In the genomic region with DNA sequence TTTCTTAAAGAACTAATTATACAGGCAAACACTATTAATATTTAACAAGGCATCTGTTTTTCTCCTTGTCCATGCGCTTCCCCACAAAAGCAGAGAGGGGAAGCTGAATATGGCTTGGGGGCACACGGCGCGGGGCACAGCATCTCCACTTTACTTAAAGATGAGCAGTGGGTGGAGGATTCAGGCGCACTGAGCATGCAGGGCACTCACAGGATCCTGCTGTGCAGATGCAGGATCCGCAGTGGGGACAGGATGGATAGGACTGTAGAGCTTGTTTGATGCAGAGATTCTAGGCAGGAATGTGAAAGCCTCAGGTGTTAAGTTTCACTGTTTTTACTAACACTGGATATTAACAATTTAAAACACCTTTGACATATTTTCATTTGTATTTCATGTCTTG, we compare ENCODE assay signal across 1 cellular context.
TF ChIP-seq lines count a peak whose summit lies in the region.

No MANE protein-coding gene starts in this region.

TF ChIP-seq in WTC11, 78 proteins besides CTCF, POLR2A, EP300 and RAD21 (continued from another document):
- TF ChIP-seq, protein P1, sequence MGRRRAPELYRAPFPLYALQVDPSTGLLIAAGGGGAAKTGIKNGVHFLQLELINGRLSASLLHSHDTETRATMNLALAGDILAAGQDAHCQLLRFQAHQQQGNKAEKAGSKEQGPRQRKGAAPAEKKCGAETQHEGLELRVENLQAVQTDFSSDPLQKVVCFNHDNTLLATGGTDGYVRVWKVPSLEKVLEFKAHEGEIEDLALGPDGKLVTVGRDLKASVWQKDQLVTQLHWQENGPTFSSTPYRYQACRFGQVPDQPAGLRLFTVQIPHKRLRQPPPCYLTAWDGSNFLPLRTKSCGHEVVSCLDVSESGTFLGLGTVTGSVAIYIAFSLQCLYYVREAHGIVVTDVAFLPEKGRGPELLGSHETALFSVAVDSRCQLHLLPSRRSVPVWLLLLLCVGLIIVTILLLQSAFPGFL (CRISPR knock-in tag; IDR thresholded peaks at IDR 0.05; ENCODE audit: borderline replicate concordance) = no peak
- no peak for TF ChIP-seq RORB (CRISPR knock-in tag; IDR thresholded peaks at IDR 0.05)
- no peak for TF ChIP-seq ELF4 (CRISPR knock-in tag; IDR thresholded peaks at IDR 0.05; ENCODE audit: low read depth)
- TF ChIP-seq NFE2L1 (CRISPR knock-in tag; IDR thresholded peaks at IDR 0.05) = no peak
- TF ChIP-seq, protein P2, sequence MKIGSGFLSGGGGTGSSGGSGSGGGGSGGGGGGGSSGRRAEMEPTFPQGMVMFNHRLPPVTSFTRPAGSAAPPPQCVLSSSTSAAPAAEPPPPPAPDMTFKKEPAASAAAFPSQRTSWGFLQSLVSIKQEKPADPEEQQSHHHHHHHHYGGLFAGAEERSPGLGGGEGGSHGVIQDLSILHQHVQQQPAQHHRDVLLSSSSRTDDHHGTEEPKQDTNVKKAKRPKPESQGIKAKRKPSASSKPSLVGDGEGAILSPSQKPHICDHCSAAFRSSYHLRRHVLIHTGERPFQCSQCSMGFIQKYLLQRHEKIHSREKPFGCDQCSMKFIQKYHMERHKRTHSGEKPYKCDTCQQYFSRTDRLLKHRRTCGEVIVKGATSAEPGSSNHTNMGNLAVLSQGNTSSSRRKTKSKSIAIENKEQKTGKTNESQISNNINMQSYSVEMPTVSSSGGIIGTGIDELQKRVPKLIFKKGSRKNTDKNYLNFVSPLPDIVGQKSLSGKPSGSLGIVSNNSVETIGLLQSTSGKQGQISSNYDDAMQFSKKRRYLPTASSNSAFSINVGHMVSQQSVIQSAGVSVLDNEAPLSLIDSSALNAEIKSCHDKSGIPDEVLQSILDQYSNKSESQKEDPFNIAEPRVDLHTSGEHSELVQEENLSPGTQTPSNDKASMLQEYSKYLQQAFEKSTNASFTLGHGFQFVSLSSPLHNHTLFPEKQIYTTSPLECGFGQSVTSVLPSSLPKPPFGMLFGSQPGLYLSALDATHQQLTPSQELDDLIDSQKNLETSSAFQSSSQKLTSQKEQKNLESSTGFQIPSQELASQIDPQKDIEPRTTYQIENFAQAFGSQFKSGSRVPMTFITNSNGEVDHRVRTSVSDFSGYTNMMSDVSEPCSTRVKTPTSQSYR (CRISPR knock-in tag; IDR thresholded peaks at IDR 0.05) = no peak
- TF ChIP-seq, protein P3, sequence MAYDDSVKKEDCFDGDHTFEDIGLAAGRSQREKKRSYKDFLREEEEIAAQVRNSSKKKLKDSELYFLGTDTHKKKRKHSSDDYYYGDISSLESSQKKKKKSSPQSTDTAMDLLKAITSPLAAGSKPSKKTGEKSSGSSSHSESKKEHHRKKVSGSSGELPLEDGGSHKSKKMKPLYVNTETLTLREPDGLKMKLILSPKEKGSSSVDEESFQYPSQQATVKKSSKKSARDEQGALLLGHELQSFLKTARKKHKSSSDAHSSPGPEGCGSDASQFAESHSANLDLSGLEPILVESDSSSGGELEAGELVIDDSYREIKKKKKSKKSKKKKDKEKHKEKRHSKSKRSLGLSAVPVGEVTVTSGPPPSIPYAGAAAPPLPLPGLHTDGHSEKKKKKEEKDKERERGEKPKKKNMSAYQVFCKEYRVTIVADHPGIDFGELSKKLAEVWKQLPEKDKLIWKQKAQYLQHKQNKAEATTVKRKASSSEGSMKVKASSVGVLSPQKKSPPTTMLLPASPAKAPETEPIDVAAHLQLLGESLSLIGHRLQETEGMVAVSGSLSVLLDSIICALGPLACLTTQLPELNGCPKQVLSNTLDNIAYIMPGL (CRISPR knock-in tag; IDR thresholded peaks at IDR 0.05) = no peak
- TF ChIP-seq, protein P4, sequence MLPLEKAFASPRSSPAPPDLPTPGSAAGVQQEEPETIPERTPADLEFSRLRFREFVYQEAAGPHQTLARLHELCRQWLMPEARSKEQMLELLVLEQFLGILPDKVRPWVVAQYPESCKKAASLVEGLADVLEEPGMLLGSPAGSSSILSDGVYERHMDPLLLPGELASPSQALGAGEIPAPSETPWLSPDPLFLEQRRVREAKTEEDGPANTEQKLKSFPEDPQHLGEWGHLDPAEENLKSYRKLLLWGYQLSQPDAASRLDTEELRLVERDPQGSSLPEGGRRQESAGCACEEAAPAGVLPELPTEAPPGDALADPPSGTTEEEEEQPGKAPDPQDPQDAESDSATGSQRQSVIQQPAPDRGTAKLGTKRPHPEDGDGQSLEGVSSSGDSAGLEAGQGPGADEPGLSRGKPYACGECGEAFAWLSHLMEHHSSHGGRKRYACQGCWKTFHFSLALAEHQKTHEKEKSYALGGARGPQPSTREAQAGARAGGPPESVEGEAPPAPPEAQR (CRISPR knock-in tag; IDR thresholded peaks at IDR 0.05) = no peak
- TF ChIP-seq ZNF317 (CRISPR knock-in tag; IDR thresholded peaks at IDR 0.05; ENCODE audit: borderline replicate concordance, low read depth) = no peak
- peak; percentile 51; the same call in 1 of the 2 replicates for TF ChIP-seq ETV6 (CRISPR knock-in tag; IDR thresholded peaks at IDR 0.05)
- no peak for TF ChIP-seq ERG (CRISPR knock-in tag; IDR thresholded peaks at IDR 0.05)
- TF ChIP-seq, protein P5, sequence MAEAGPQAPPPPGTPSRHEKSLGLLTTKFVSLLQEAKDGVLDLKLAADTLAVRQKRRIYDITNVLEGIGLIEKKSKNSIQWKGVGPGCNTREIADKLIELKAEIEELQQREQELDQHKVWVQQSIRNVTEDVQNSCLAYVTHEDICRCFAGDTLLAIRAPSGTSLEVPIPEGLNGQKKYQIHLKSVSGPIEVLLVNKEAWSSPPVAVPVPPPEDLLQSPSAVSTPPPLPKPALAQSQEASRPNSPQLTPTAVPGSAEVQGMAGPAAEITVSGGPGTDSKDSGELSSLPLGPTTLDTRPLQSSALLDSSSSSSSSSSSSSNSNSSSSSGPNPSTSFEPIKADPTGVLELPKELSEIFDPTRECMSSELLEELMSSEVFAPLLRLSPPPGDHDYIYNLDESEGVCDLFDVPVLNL (CRISPR knock-in tag; IDR thresholded peaks at IDR 0.05; ENCODE audit: borderline replicate concordance, low read depth) = no peak
- no peak for TF ChIP-seq NR2C2 (CRISPR knock-in tag; IDR thresholded peaks at IDR 0.05)
- TF ChIP-seq NR1H2 (CRISPR knock-in tag; IDR thresholded peaks at IDR 0.05) = no peak
- no peak for TF ChIP-seq ATF3 (CRISPR knock-in tag; conservative IDR thresholded peaks at IDR 0.05)
- TF ChIP-seq FOXK1 (CRISPR knock-in tag; IDR thresholded peaks at IDR 0.05) = 0 out of 2 replicates have a peak, but pooled peaks have one; percentile 21
